Comparison of ENCODE assay signal across 26 cellular contexts in genomic region chr2:173216055-173216454, GRCh38.
DNase-seq lines count a peak whose midpoint lies in the region; ATAC-seq and TF ChIP-seq lines count a peak whose summit lies in the region.
"Had no signal": no experiment of that assay in that cellular context is flagged by ENCODE, and none has a peak within 500 bp of the region (broad histone marks: within the 10 kb centered on the region; RNA-seq: fewer than 3 reads in every experiment).

No MANE protein-coding gene starts in this region.

- no peak overlapping the region for H3K4me3 Mint-ChIP-seq in CD14-positive monocyte
- H3K4me3 Mint-ChIP-seq: CD8-positive, alpha-beta T cell had no signal

- H3K36me3 ChIP-seq in Karpas-422 (ENCODE audit: insufficient read depth, low read length) (no peaks in the 10 kb centered on the region), esophagus muscularis mucosa (peaks cover 0 to 11% (median 5%) of the 10 kb centered on the region in 4 donors), rectal smooth muscle tissue (ENCODE audit: control insufficient read depth, insufficient read depth, low read length) (no peaks in the 10 kb centered on the region)

- DNase-seq in CD14-positive monocyte (ENCODE audit: low spot score) (no peak), Karpas-422 (peak; percentile 14), esophagus muscularis mucosa (ENCODE audit: extremely low spot score) (no peak), AG08396 (ENCODE audit: low spot score) (no peak), superior temporal gyrus (ENCODE audit: extremely low spot score) (no peak), SW 1271 (lab: John Stamatoyannopoulos, UW) (no peak)
- DNase-seq: AML-193; Caco-2; CD8-positive, alpha-beta T cell; DMS79; EL; GDM1; HCEC 1CT; NCI-H1105 treated with DMSO at 0.1 percent for 48 hours; NCI-H146; NCI-H1930; NCI-H2107; NCI-H524; NCI-H748 treated with DMSO at 0.1 percent for 48 hours; SJCRH30 had no signal

- no peak for TF ChIP-seq CTCF in CD14-positive monocyte (IDR thresholded peaks at IDR 0.05)
- no peak for TF ChIP-seq CTCF in esophagus muscularis mucosa (IDR thresholded peaks at IDR 0.05)

- H3K9ac ChIP-seq in Karpas-422 (ENCODE audit: low read length), result no peak overlapping the region
- H3K9ac ChIP-seq in rectal smooth muscle tissue (ENCODE audit: low read length), result no peak overlapping the region
- H3K9ac ChIP-seq: BLaER1 treated with 17β-estradiol and CSF1 and Interleukin-3, amounts not matched to agents 10 nM and 100 nM had no signal

- no peak for TF ChIP-seq POLR2A in esophagus muscularis mucosa (IDR thresholded peaks at IDR 0.05; ENCODE audit: low read depth)

- no peaks in the 10 kb centered on the region for H3K79me2 ChIP-seq in Karpas-422 (ENCODE audit: low read length)

- H3K27ac Mint-ChIP-seq in CD14-positive monocyte, result peak overlapping the region; percentile 14 to 85 (median 70)
- H3K27ac Mint-ChIP-seq: CD8-positive, alpha-beta T cell had no signal

- H3K9me3 Mint-ChIP-seq in CD14-positive monocyte, result no peaks in the 10 kb centered on the region
- H3K9me3 Mint-ChIP-seq: CD8-positive, alpha-beta T cell had no signal

- no peaks in the 10 kb centered on the region for H3K9me3 ChIP-seq in Karpas-422 (ENCODE audit: low read length)
- no peaks in the 10 kb centered on the region for H3K9me3 ChIP-seq in esophagus muscularis mucosa
- H3K9me3 ChIP-seq: BLaER1 treated with 17β-estradiol and CSF1 and Interleukin-3, amounts not matched to agents 10 nM and 100 nM; Caco-2; SJCRH30 had no signal

- peaks cover 12 to 35% of the 10 kb centered on the region in 2 donors for H3K36me3 Mint-ChIP-seq in CD14-positive monocyte
- H3K36me3 Mint-ChIP-seq: CD8-positive, alpha-beta T cell had no signal

- H4K20me1 ChIP-seq in Karpas-422 (ENCODE audit: insufficient read depth, low read depth, low read length), result no peaks in the 10 kb centered on the region
- H4K20me1 ChIP-seq: BLaER1 treated with 17β-estradiol and CSF1 and Interleukin-3, amounts not matched to agents 10 nM and 100 nM had no signal

- intact Hi-C loops in CD14-positive monocyte (cut with micrococcal nuclease) (no loop called here), esophagus muscularis mucosa (cut with DNase I) (no loop called here)

- no peaks in the 10 kb centered on the region for H3K4me1 ChIP-seq in Karpas-422 (ENCODE audit: low read length)
- peaks cover 22 to 79% (median 74%) of the 10 kb centered on the region in 4 donors for H3K4me1 ChIP-seq in esophagus muscularis mucosa
- peaks cover 33% of the 10 kb centered on the region for H3K4me1 ChIP-seq in rectal smooth muscle tissue (ENCODE audit: control insufficient read depth, insufficient read depth, low read length)
- H3K4me1 ChIP-seq: Caco-2, SJCRH30 had no signal

- no peak for ATAC-seq in GM18909 (IDR thresholded peaks at IDR 0.05; ENCODE audit: poor library complexity, unreplicated experiment)
- ATAC-seq: CD8-positive, alpha-beta T cell; GM12878; SK-N-SH treated with all-trans-retinoic acid at 6 μM for 48 hours had no signal

- H2AFZ ChIP-seq in Karpas-422 (ENCODE audit: low read length), result no peak overlapping the region

- no peak for TF ChIP-seq EP300 in esophagus muscularis mucosa (IDR thresholded peaks at IDR 0.05)

- H3K9me2 ChIP-seq in Karpas-422 (replicated peaks; ENCODE audit: insufficient read depth, low read length), result no peaks in the 10 kb centered on the region

- H3K27me3 ChIP-seq in Karpas-422 (ENCODE audit: low read length), result no peaks in the 10 kb centered on the region
- no peaks in the 10 kb centered on the region for H3K27me3 ChIP-seq in esophagus muscularis mucosa
- no peaks in the 10 kb centered on the region for H3K27me3 ChIP-seq in rectal smooth muscle tissue (ENCODE audit: control insufficient read depth, insufficient read depth, low read length)
- H3K27me3 ChIP-seq: BLaER1 treated with 17β-estradiol and CSF1 and Interleukin-3, amounts not matched to agents 10 nM and 100 nM; SJCRH30 had no signal

- peaks cover 32% of the 10 kb centered on the region for H3K4me1 Mint-ChIP-seq in CD14-positive monocyte

- no peak overlapping the region for H3K27ac ChIP-seq in Karpas-422 (ENCODE audit: low read length)
- H3K27ac ChIP-seq in esophagus muscularis mucosa (replicated peaks in 1 of 4), result peak overlapping the region; percentile 75 to 82 (median 78)
- H3K27ac ChIP-seq in rectal smooth muscle tissue (ENCODE audit: low read depth, low read length), result peak overlapping the region; percentile 47
- H3K27ac ChIP-seq: BLaER1 treated with 17β-estradiol and CSF1 and Interleukin-3, amounts not matched to agents 10 nM and 100 nM; HL-60; SJCRH30 had no signal

- no peaks in the 10 kb centered on the region for H3K27me3 Mint-ChIP-seq in CD14-positive monocyte (ENCODE audit: low read depth in 3 of 3)

- H3K4me3 ChIP-seq in Karpas-422 (ENCODE audit: low read length) (no peak overlapping the region), esophagus muscularis mucosa (no peak overlapping the region), rectal smooth muscle tissue (ENCODE audit: low read length) (no peak overlapping the region)
- H3K4me3 ChIP-seq: BLaER1 treated with 17β-estradiol and CSF1 and Interleukin-3, amounts not matched to agents 10 nM and 100 nM; GM12878; SJCRH30 had no signal

- whole genome bisulfite sequencing in esophagus muscularis mucosa, result 85% methylated on average over 1 of the region's 1 CpG

- H3K4me2 ChIP-seq in Karpas-422 (ENCODE audit: low read depth, low read length, poor library complexity, severe bottlenecking), result no peak overlapping the region
- H3K4me2 ChIP-seq: BLaER1 treated with 17β-estradiol and CSF1 and Interleukin-3, amounts not matched to agents 10 nM and 100 nM had no signal
